ENCODE assay signal across 11 cellular contexts in genomic region chr7:14698239-14698638, GRCh38.
DNase-seq lines count a peak whose midpoint lies in the region; ATAC-seq, FAIRE-seq and TF ChIP-seq lines count a peak whose summit lies in the region.
"Had no signal": no experiment of that assay in that cellular context is flagged by ENCODE, and none has a peak within 500 bp of the region (broad histone marks: within the 10 kb centered on the region; RNA-seq: fewer than 3 reads in every experiment).

No MANE protein-coding gene starts in this region.

- H3K36me3 ChIP-seq in A673 (ENCODE audit: insufficient read depth, low read length, poor library complexity, severe bottlenecking) (no peaks in the 10 kb centered on the region), OCI-LY7 (ENCODE audit: insufficient read depth, low read length) (no peaks in the 10 kb centered on the region), endothelial cell of umbilical vein (ENCODE audit: control insufficient read depth in 2 of 2, extremely low read depth in 1 of 2, insufficient read depth in 2 of 2, low read length in 2 of 2) (no peaks in the 10 kb centered on the region), lower lobe of right lung (no peaks in the 10 kb centered on the region)

- H3K4me3 ChIP-seq in A673 (ENCODE audit: low read depth, low read length, poor library complexity, severe bottlenecking) (no peak overlapping the region), OCI-LY7 (ENCODE audit: low read depth, low read length, poor library complexity, severe bottlenecking) (no peak overlapping the region), endothelial cell of umbilical vein (replicated peaks in 1 of 3; ENCODE audit: insufficient read depth in 1 of 3, low read depth in 1 of 3, low read length in 3 of 3) (no peak overlapping the region), lower lobe of right lung (no peak overlapping the region)

- dilution Hi-C loops in endothelial cell of umbilical vein (cut with MboI; ENCODE audit: extremely low pct_ligation_motif_present, low sequenced_read_pairs), result no loop called here

- no peaks in the 10 kb centered on the region for H3K9me1 ChIP-seq in endothelial cell of umbilical vein (replicated peaks; ENCODE audit: control insufficient read depth, extremely low read depth, insufficient read depth, low read length)

- peak; percentile 45; the same call in 1 of the 2 replicates for TF ChIP-seq CTCF in A673 (conservative IDR thresholded peaks at IDR 0.05; ENCODE audit: low read depth, low read length)
- peak; percentile 34; the same call in 1 of the 2 replicates for TF ChIP-seq CTCF in OCI-LY7 (conservative IDR thresholded peaks at IDR 0.05; ENCODE audit: low read length)
- TF ChIP-seq CTCF in endothelial cell of umbilical vein (IDR thresholded peaks at IDR 0.05; ENCODE audit: extremely low read depth in 1 of 2, insufficient read depth in 1 of 2, low read depth in 1 of 2, low read length in 2 of 2), result no peak
- TF ChIP-seq CTCF in lower lobe of right lung (IDR thresholded peaks at IDR 0.05), result no peak
- TF ChIP-seq CTCF in GM13976 (IDR thresholded peaks at IDR 0.05; ENCODE audit: borderline replicate concordance, control extremely low read depth, extremely low read depth, insufficient read depth, missing control alignments), result no peak

- CTCF ChIA-PET in A673 (lab: Charles Lee) (no interaction called here), OCI-LY7 (lab: Charles Lee; ENCODE audit: unreplicated experiment) (no interaction called here), endothelial cell of umbilical vein (lab: Charles Lee) (interaction anchor here (0.6 to 1.0 kb wide), 7 partner anchors 11 to 1867 kb away, joined by 3 to 22 read pairs (median 7); no protein-coding TSS in a partner anchor)

- H3K27ac ChIP-seq in A673 (ENCODE audit: low read depth, low read length, poor library complexity, severe bottlenecking) (no peak overlapping the region), OCI-LY7 (ENCODE audit: low read depth, low read length, poor library complexity, severe bottlenecking) (no peak overlapping the region), endothelial cell of umbilical vein (ENCODE audit: insufficient read depth, low read depth, low read length) (no peak overlapping the region), lower lobe of right lung (no peak overlapping the region)

- H3K9me3 ChIP-seq in A673 (ENCODE audit: low read depth, low read length, poor library complexity, severe bottlenecking) (no peaks in the 10 kb centered on the region), OCI-LY7 (ENCODE audit: low read length) (no peaks in the 10 kb centered on the region), endothelial cell of umbilical vein (replicated peaks; ENCODE audit: control insufficient read depth, insufficient read depth, low read length) (no peaks in the 10 kb centered on the region), lower lobe of right lung (no peaks in the 10 kb centered on the region)

- in situ Hi-C loops in GM13976 (cut with MboI; ENCODE audit: low sequenced_read_pairs, unreplicated experiment), result loop anchor here (25.0 kb wide), 1 partner anchor 1411 kb away; no protein-coding TSS in a partner anchor

- H3K4me1 ChIP-seq in A673 (ENCODE audit: insufficient read depth, low read length, poor library complexity, severe bottlenecking) (peaks cover 8% of the 10 kb centered on the region), OCI-LY7 (ENCODE audit: insufficient read depth, low read length, poor library complexity, severe bottlenecking) (no peaks in the 10 kb centered on the region), endothelial cell of umbilical vein (ENCODE audit: control insufficient read depth, extremely low read depth, insufficient read depth, low read length) (no peaks in the 10 kb centered on the region), lower lobe of right lung (no peaks in the 10 kb centered on the region)

- H3K9ac ChIP-seq in endothelial cell of umbilical vein (replicated peaks; ENCODE audit: extremely low read depth, insufficient read depth, low read length), result no peak overlapping the region

- H3K9me2 ChIP-seq in OCI-LY7 (ENCODE audit: insufficient read depth, low read length), result no peaks in the 10 kb centered on the region

- no peaks in the 10 kb centered on the region for H3K79me2 ChIP-seq in OCI-LY7 (ENCODE audit: insufficient read depth, low read depth, low read length)
- no peaks in the 10 kb centered on the region for H3K79me2 ChIP-seq in endothelial cell of umbilical vein (ENCODE audit: control insufficient read depth, insufficient read depth, low read length)

- H2AFZ ChIP-seq in OCI-LY7 (ENCODE audit: low read length), result no peak overlapping the region
- H2AFZ ChIP-seq in endothelial cell of umbilical vein (ENCODE audit: low read depth, low read length), result no peak overlapping the region

- peak; percentile 50 for ATAC-seq in GM18909 (IDR thresholded peaks at IDR 0.05; ENCODE audit: poor library complexity, unreplicated experiment)
- ATAC-seq in lower lobe of right lung, result no peak
- no peak for ATAC-seq in HG03139 (IDR thresholded peaks at IDR 0.05; ENCODE audit: unreplicated experiment)
- ATAC-seq: naive thymus-derived CD8-positive, alpha-beta T cell had no signal

- H4K20me1 ChIP-seq in OCI-LY7 (ENCODE audit: insufficient read depth, low read length), result no peaks in the 10 kb centered on the region
- H4K20me1 ChIP-seq in endothelial cell of umbilical vein (replicated peaks; ENCODE audit: control insufficient read depth, extremely low read depth, insufficient read depth, low read length), result no peaks in the 10 kb centered on the region

- H3K4me2 ChIP-seq in OCI-LY7 (ENCODE audit: low read length) (no peak overlapping the region), endothelial cell of umbilical vein (ENCODE audit: insufficient read depth, low read length) (no peak overlapping the region)

- no peak for FAIRE-seq in endothelial cell of umbilical vein (lab: Jason Lieb, UNC)

- POLR2A ChIA-PET in A673 (lab: Charles Lee; ENCODE audit: low non-redundant PET) (no interaction called here), OCI-LY7 (lab: Charles Lee) (interaction anchor here (0.8 kb wide), 1 partner anchor 1459 kb away, joined by 3 read pairs; no protein-coding TSS in a partner anchor), endothelial cell of umbilical vein (lab: Charles Lee) (interaction anchor here (0.6 kb wide), 1 partner anchor 1688 kb away, joined by 3 read pairs; no protein-coding TSS in a partner anchor)

- no TSS peak for BruUV-seq in A673 (replicated peaks; lab: Mats Ljungman, UMichigan)
- BruUV-seq in OCI-LY7 (replicated peaks; lab: Mats Ljungman, UMichigan), result no TSS peak
- BruUV-seq in endothelial cell of umbilical vein (replicated peaks; lab: Mats Ljungman, UMichigan), result no TSS peak

- TF ChIP-seq POLR2A in endothelial cell of umbilical vein (IDR thresholded peaks at IDR 0.05; ENCODE audit: low read depth, low read length), result no peak

- intact Hi-C loops in A673 (cut with micrococcal nuclease; ENCODE audit: unreplicated experiment), result loop anchor here (5.0 kb wide), 1 partner anchor 1374 kb away; no protein-coding TSS in a partner anchor
- intact Hi-C loops in OCI-LY7 (cut with micrococcal nuclease; ENCODE audit: unreplicated experiment), result no loop called here
- intact Hi-C loops in endothelial cell of umbilical vein (cut with micrococcal nuclease), result loop anchor here (1.0 kb wide), 1 partner anchor 318 kb away; no protein-coding TSS in a partner anchor
- intact Hi-C loops in lower lobe of right lung (cut with DNase I), result no loop called here

- H3K27me3 ChIP-seq in A673 (replicated peaks; ENCODE audit: insufficient read depth, low read depth, low read length, poor library complexity) (no peaks in the 10 kb centered on the region), endothelial cell of umbilical vein (ENCODE audit: control insufficient read depth in 2 of 2, insufficient read depth in 2 of 2, low read length in 2 of 2) (no peaks in the 10 kb centered on the region), lower lobe of right lung (ENCODE audit: low read depth) (no peaks in the 10 kb centered on the region)

- DNase-seq in A673 (ENCODE audit: low spot score) (peak; percentile 28), OCI-LY7 (ENCODE audit: low spot score) (no peak), endothelial cell of umbilical vein (ENCODE audit: low read depth, low spot score) (peak; percentile 29), lower lobe of right lung (no peak), GM13976 (ENCODE audit: low spot score) (no peak)
- DNase-seq in stimulated activated CD4-positive, alpha-beta T cell treated with anti-CD3 and anti-CD28 coated beads, Interleukin-4, amount 100 ng/mL, for 1 hour, result no peak
- DNase-seq: activated CD4-positive, alpha-beta T cell treated with anti-CD3 and anti-CD28 coated beads for 4 hours; activated naive CD4-positive, alpha-beta T cell treated with Interleukin-2 at 50 U/mL for 16 hours; naive thymus-derived CD8-positive, alpha-beta T cell had no signal

TF ChIP-seq in endothelial cell of umbilical vein, 7 proteins besides CTCF, POLR2A, EP300 and RAD21:
- TF ChIP-seq FOS (IDR thresholded peaks at IDR 0.05; ENCODE audit: borderline replicate concordance, insufficient read depth, low read length) (no peak), GATA2 (IDR thresholded peaks at IDR 0.05; ENCODE audit: insufficient read depth, insufficient read length, low read depth, low read length) (no peak), EZH2 (IDR thresholded peaks at IDR 0.05; ENCODE audit: borderline replicate concordance, low read depth, low read length, severe bottlenecking) (no peak), POLR2AphosphoS5 (IDR thresholded peaks at IDR 0.05; ENCODE audit: insufficient read depth, low read depth, low read length) (no peak), MAX (IDR thresholded peaks at IDR 0.05; ENCODE audit: insufficient read depth, insufficient read length) (no peak), MYC (IDR thresholded peaks at IDR 0.05; ENCODE audit: low read depth, low read length) (no peak), JUN (IDR thresholded peaks at IDR 0.05; ENCODE audit: borderline replicate concordance, insufficient read depth, insufficient read length, low read depth) (no peak)

Comparison
In these comparisons a context has a peak if more than half of its experiments do, and no peak if none do; other contexts are left out.
1. DNase-seq: peak in A673 (single experiment) and endothelial cell of umbilical vein (single experiment); none in OCI-LY7 (single experiment), lower lobe of right lung (single experiment), GM13976 (single experiment) and stimulated activated CD4-positive, alpha-beta T cell treated with anti-CD3 and anti-CD28 coated beads, Interleukin-4, amount 100 ng/mL, for 1 hour (single experiment).
2. CTCF ChIP-seq: peak in A673 (single experiment) and OCI-LY7 (single experiment); none in endothelial cell of umbilical vein (0 of 2), lower lobe of right lung (single experiment) and GM13976 (single experiment).
3. intact Hi-C loops: an anchor here in A673 (5.0 kb wide) and endothelial cell of umbilical vein (1.0 kb wide); none called in OCI-LY7 and lower lobe of right lung.